13 cellular contexts compared by ENCODE assay signal in the genomic region with DNA sequence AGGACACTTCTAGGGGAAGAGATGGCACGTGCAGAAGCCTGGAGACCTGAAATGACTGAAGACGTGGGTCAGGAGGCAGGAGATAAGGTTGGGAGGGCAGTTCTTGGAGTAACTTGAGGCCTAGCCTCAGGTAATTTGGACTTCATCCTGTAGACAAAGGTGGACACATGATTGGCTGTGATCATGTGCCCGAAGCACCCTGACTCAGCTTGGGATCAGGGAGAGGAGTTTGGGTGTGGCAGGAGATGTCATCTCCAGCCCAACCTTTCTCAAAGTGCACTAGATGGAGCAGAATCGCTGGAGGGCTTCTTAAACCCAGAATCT. TPM values are rescaled to one million over a fixed set of nuclear protein-coding genes. Genes with fewer than 3 reads are reported as not detected.
A peak's percentile ranks its signal among the peaks of the same experiment; 100 is the strongest.
DNase-seq lines count a peak whose midpoint lies in the region; ATAC-seq and TF ChIP-seq lines count a peak whose summit lies in the region.
"Had no signal": no experiment of that assay in that cellular context is flagged by ENCODE, and none has a peak within 500 bp of the region (broad histone marks: within the 10 kb centered on the region; RNA-seq: fewer than 3 reads in every experiment).

No MANE protein-coding gene starts in this region.

- no peaks in the 10 kb centered on the region for H3K9me3 Mint-ChIP-seq in activated naive CD8-positive, alpha-beta T cell treated with anti-CD3 and anti-CD28 coated beads for 36 hours
- no peaks in the 10 kb centered on the region for H3K9me3 Mint-ChIP-seq in naive thymus-derived CD4-positive, alpha-beta T cell

- peaks cover 34% of the 10 kb centered on the region for H3K4me1 Mint-ChIP-seq in activated naive CD8-positive, alpha-beta T cell treated with anti-CD3 and anti-CD28 coated beads for 36 hours
- peaks cover 29 to 47% (median 41%) of the 10 kb centered on the region in 7 donors for H3K4me1 Mint-ChIP-seq in naive thymus-derived CD4-positive, alpha-beta T cell

- intact Hi-C loops in naive thymus-derived CD4-positive, alpha-beta T cell (cut with micrococcal nuclease), result loop anchor here (2.0 to 10.0 kb wide), 3 partner anchors 27 to 331 kb away; partner anchors contain the start of genes NBL1 (in 1 of the 2) and UBR4 (in 1 of the 2)

- H3K36me3 ChIP-seq in GM06990 (ENCODE audit: control insufficient read depth, insufficient read depth, low read length), result peaks cover 3% of the 10 kb centered on the region; the same call in 1 of the 2 replicates
- peaks cover 0 to 2% (median 0%) of the 10 kb centered on the region in 3 experiments for H3K36me3 ChIP-seq in naive thymus-derived CD4-positive, alpha-beta T cell (ENCODE audit: control insufficient read depth in 2 of 3, insufficient read depth in 3 of 3, low read length in 3 of 3)

- no peaks in the 10 kb centered on the region; the same call in 1 of the 2 replicates for H3K9me3 ChIP-seq in AG04450 (ENCODE audit: control insufficient read depth, insufficient read depth, low read length)
- H3K9me3 ChIP-seq in naive thymus-derived CD4-positive, alpha-beta T cell (ENCODE audit: control insufficient read depth in 2 of 3, low read length in 3 of 3), result no peaks in the 10 kb centered on the region
- H3K9me3 ChIP-seq: left ventricle myocardium inferior, spleen had no signal

- TF ChIP-seq CTCF in AG04450 (IDR thresholded peaks at IDR 0.05; ENCODE audit: low read depth, low read length), result no peak
- no peak for TF ChIP-seq CTCF in GM06990 (IDR thresholded peaks at IDR 0.05; ENCODE audit: insufficient read depth, low read length, poor library complexity, severe bottlenecking)

- no peaks in the 10 kb centered on the region for H3K27me3 Mint-ChIP-seq in activated naive CD8-positive, alpha-beta T cell treated with anti-CD3 and anti-CD28 coated beads for 36 hours
- H3K27me3 Mint-ChIP-seq in naive thymus-derived CD4-positive, alpha-beta T cell, result no peaks in the 10 kb centered on the region

- CTCF ChIA-PET in AG04450 (lab: Charles Lee), result interaction anchor here (0.6 to 1.3 kb wide), 3 partner anchors 28 to 392 kb away, joined by 3 read pairs; no protein-coding TSS in a partner anchor
- CTCF ChIA-PET in naive thymus-derived CD4-positive, alpha-beta T cell (lab: Charles Lee), result no interaction called here

- H3K27ac Mint-ChIP-seq in activated naive CD8-positive, alpha-beta T cell treated with anti-CD3 and anti-CD28 coated beads for 36 hours, result peak overlapping the region; percentile 52
- peak overlapping the region in 5 of 9 donors; percentile 8 to 80 (median 29) for H3K27ac Mint-ChIP-seq in naive thymus-derived CD4-positive, alpha-beta T cell

- H3K4me3 ChIP-seq in AG04450 (ENCODE audit: low read depth, low read length) (peak overlapping the region; percentile 79; the same call in 1 of the 2 replicates), GM06990 (replicated peaks; ENCODE audit: low read depth, low read length) (peak overlapping the region; percentile 7; the same call in 1 of the 2 replicates)
- no peak overlapping the region for H3K4me3 ChIP-seq in naive thymus-derived CD4-positive, alpha-beta T cell (ENCODE audit: low read length)

- ATAC-seq in naive thymus-derived CD4-positive, alpha-beta T cell, result no peak
- ATAC-seq in HG03439 (IDR thresholded peaks at IDR 0.05; ENCODE audit: unreplicated experiment) (no peak), HG03025 (IDR thresholded peaks at IDR 0.05; ENCODE audit: low FRiP score, unreplicated experiment) (no peak)

- H3K27ac ChIP-seq in AG04450 (ENCODE audit: low read depth, low read length), result no peak overlapping the region
- no peak overlapping the region for H3K27ac ChIP-seq in naive thymus-derived CD4-positive, alpha-beta T cell (ENCODE audit: low read depth, low read length)

- H3K27me3 ChIP-seq in AG04450 (ENCODE audit: control insufficient read depth, insufficient read depth, low read length) (no peaks in the 10 kb centered on the region), GM06990 (replicated peaks; ENCODE audit: control insufficient read depth, insufficient read depth, low read length) (no peaks in the 10 kb centered on the region)
- no peaks in the 10 kb centered on the region for H3K27me3 ChIP-seq in naive thymus-derived CD4-positive, alpha-beta T cell (ENCODE audit: control insufficient read depth in 2 of 2, insufficient read depth in 2 of 2, low read length in 2 of 2)
- H3K27me3 ChIP-seq: spleen had no signal

- H3K4me3 Mint-ChIP-seq in activated naive CD8-positive, alpha-beta T cell treated with anti-CD3 and anti-CD28 coated beads for 36 hours, result peak overlapping the region; percentile 80
- peak overlapping the region in 9 of 10 donors; percentile 62 to 93 (median 87) for H3K4me3 Mint-ChIP-seq in naive thymus-derived CD4-positive, alpha-beta T cell

- POLR2A ChIA-PET in AG04450 (lab: Yijun Ruan, JAX), result no interaction called here
- POLR2A ChIA-PET in naive thymus-derived CD4-positive, alpha-beta T cell (lab: Charles Lee), result interaction anchor here (0.6 kb wide), 1 partner anchor 228 kb away, joined by 4 read pairs; no protein-coding TSS in a partner anchor

- peaks cover 16 to 17% of the 10 kb centered on the region in 2 donors for H3K4me1 ChIP-seq in naive thymus-derived CD4-positive, alpha-beta T cell (ENCODE audit: control insufficient read depth in 2 of 2, insufficient read depth in 2 of 2, low read length in 2 of 2)

- DNase-seq in AG04450 (ENCODE audit: low read depth, low spot score), result no peak
- no peak for DNase-seq in GM06990 (ENCODE audit: extremely low read depth, insufficient read length)
- no peak for DNase-seq in activated naive CD8-positive, alpha-beta T cell treated with anti-CD3 and anti-CD28 coated beads for 36 hours
- DNase-seq in naive thymus-derived CD4-positive, alpha-beta T cell, result no peak
- DNase-seq in NCI-H1930 (lab: John Stamatoyannopoulos, UW), result no peak
- no peak for DNase-seq in KG1 (lab: John Stamatoyannopoulos, UW)
- DNase-seq: caudate nucleus, foreskin melanocyte, left ventricle myocardium inferior, NCI-H2227 treated with DMSO at 0.1 percent for 48 hours had no signal

- H3K36me3 Mint-ChIP-seq in activated naive CD8-positive, alpha-beta T cell treated with anti-CD3 and anti-CD28 coated beads for 36 hours, result no peaks in the 10 kb centered on the region
- peaks cover 0 to 15% (median 0%) of the 10 kb centered on the region in 5 donors for H3K36me3 Mint-ChIP-seq in naive thymus-derived CD4-positive, alpha-beta T cell

RNA-seq across cellular contexts. Expression of gene SLC66A1, which starts 1.5 kb away (rescaled TPM):
- 11.5 and 16.3 TPM in 2 replicates for polyA plus RNA-seq in AG04450 (2011; rRNA removed)
- polyA minus RNA-seq in AG04450 (2011; rRNA and poly(A)+ RNA removed), result 10.6 and 11.2 TPM in 2 replicates
- total RNA-seq in activated naive CD8-positive, alpha-beta T cell treated with anti-CD3 and anti-CD28 coated beads for 36 hours, result 1 to 10 TPM; 6.5 to 6.8 TPM
- 1 to 10 TPM; 3.8 to 8.4 (median 7.2) TPM for total RNA-seq in naive thymus-derived CD4-positive, alpha-beta T cell
- polyA plus RNA-seq in naive thymus-derived CD4-positive, alpha-beta T cell, result 1 to 10 TPM; 1.3 to 5.4 TPM

RNA-seq across cellular contexts. Expression of gene AKR7A2, which starts 1.7 kb away (rescaled TPM):
- 47.5 and 63.6 TPM in 2 replicates for polyA plus RNA-seq in AG04450 (2011; rRNA removed)
- polyA minus RNA-seq in AG04450 (2011; rRNA and poly(A)+ RNA removed), result 24.0 and 37.4 TPM in 2 replicates
- 10 to 100 TPM; 37.4 to 43.0 TPM for total RNA-seq in activated naive CD8-positive, alpha-beta T cell treated with anti-CD3 and anti-CD28 coated beads for 36 hours
- total RNA-seq in naive thymus-derived CD4-positive, alpha-beta T cell, result 10 to 100 TPM; 15.7 to 33.9 (median 25.2) TPM
- polyA plus RNA-seq in naive thymus-derived CD4-positive, alpha-beta T cell, result 100 to 1,000 TPM; 108 to 115 TPM

RNA-seq across cellular contexts. Expression of gene AKR7A3, which starts 25.0 kb away (rescaled TPM):
- polyA plus RNA-seq in AG04450 (2011; rRNA removed), result 0.19 and 0.46 TPM in 2 replicates
- 0.60 TPM in 1 of 2 replicates, not detected in the other for polyA minus RNA-seq in AG04450 (2011; rRNA and poly(A)+ RNA removed)
- under 1 TPM; 0.37 to 0.52 TPM for total RNA-seq in activated naive CD8-positive, alpha-beta T cell treated with anti-CD3 and anti-CD28 coated beads for 36 hours
- total RNA-seq in naive thymus-derived CD4-positive, alpha-beta T cell, result 1 to 10 TPM; 1.0 to 2.8 (median 1.2) TPM
- polyA plus RNA-seq in naive thymus-derived CD4-positive, alpha-beta T cell, result not detected
